In genomic region chr11:57425565-57426438, GRCh38 we compare ENCODE assay signal across 8 cellular contexts. TPM values are rescaled to one million over a fixed set of nuclear protein-coding genes. Genes with fewer than 3 reads are reported as not detected.
DNase-seq lines count a peak whose midpoint lies in the region; ATAC-seq and TF ChIP-seq lines count a peak whose summit lies in the region.

No MANE protein-coding gene starts in this region.

- peak overlapping the region; percentile 72 for H2AFZ ChIP-seq in GM23248

- ATAC-seq in GM21526 (IDR thresholded peaks at IDR 0.05; ENCODE audit: low FRiP score, unreplicated experiment): no peak
- ATAC-seq in HG03139 (IDR thresholded peaks at IDR 0.05; ENCODE audit: unreplicated experiment): no peak

- peak overlapping the region; percentile 99 for H3K27ac ChIP-seq in GM23248

- H3K9me3 ChIP-seq in GM23248 (ENCODE audit: low read depth): no peaks in the 10 kb centered on the region

- H4K20me1 ChIP-seq in GM23248 (ENCODE audit: insufficient read depth): no peaks in the 10 kb centered on the region

- no peaks in the 10 kb centered on the region for H3K9me2 ChIP-seq in GM23248 (ENCODE audit: insufficient read depth)

- H3K4me2 ChIP-seq in GM23248 (ENCODE audit: unreplicated experiment): peak overlapping the region; percentile 83

- no peak for TF ChIP-seq CTCF in foreskin fibroblast (IDR thresholded peaks at IDR 0.05; ENCODE audit: low read depth, low read length)

- peaks cover 42% of the 10 kb centered on the region for H3K4me1 ChIP-seq in GM23248 (ENCODE audit: insufficient read depth)

- H3K9ac ChIP-seq in GM23248: peak overlapping the region; percentile 86

- H3K27me3 ChIP-seq in GM23248 (replicated peaks; ENCODE audit: insufficient read depth): no peaks in the 10 kb centered on the region

- H3F3A ChIP-seq in GM23248 (ENCODE audit: insufficient read depth): peaks cover 35% of the 10 kb centered on the region

- DNase-seq in GM23248 (peak; percentile 79), foreskin fibroblast (peak in 1 of 2 donors; percentile 58), posterior vena cava (ENCODE audit: low spot score) (peak; percentile 93), SK-N-DZ (ENCODE audit: low spot score) (no peak)
- DNase-seq in activated CD8-positive, alpha-beta memory T cell treated with anti-CD3 and anti-CD28 coated beads, Interleukin-2, amount 50 U/mL, for 4 hours: peak; percentile 16
- no peak for DNase-seq in effector CD8-positive, alpha-beta T cell (lab: John Stamatoyannopoulos, UW)

- H3K36me3 ChIP-seq in GM23248 (ENCODE audit: low read depth): no peaks in the 10 kb centered on the region

- H3K79me2 ChIP-seq in GM23248 (ENCODE audit: insufficient read depth): 0 out of 2 replicates have a peak, but pooled peaks cover 3% of the 10 kb centered on the region

- H3K4me3 ChIP-seq in GM23248 (peak overlapping the region; percentile 70), foreskin fibroblast (ENCODE audit: low read depth in 1 of 2, low read length in 2 of 2) (peak overlapping the region; percentile 38 to 49)

- 12 to 20% methylated on average over 14 to 15 of the region's 15 CpGs for WGBS in GM23248 (ENCODE audit: low coverage in 1 of 2, low lambda C conversion rate in 2 of 2, missing lambda C conversion rate in 2 of 2), 2 experiments

- in situ Hi-C loops in GM23248 (cut with MboI): no loop called here

- intact Hi-C loops in posterior vena cava (cut with DNase I): no loop called here

RNA-seq across cellular contexts. Expression of gene SLC43A3, which starts 1.1 kb away (rescaled TPM):
- 23.2 and 57.7 TPM in 2 replicates for total RNA-seq in GM23248 (2014; rRNA removed; shearing (Covaris generic))
- 33.3 and 33.4 TPM in 2 replicates for polyA plus RNA-seq in GM23248 (2016; fragmentation: Nextera tagmentation; extraction: Ambion mirVana)
- total RNA-seq in posterior vena cava: 10 to 100 TPM; 72.6 to 84.7 TPM
- 42.0 and 59.4 TPM in 2 replicates for polyA plus RNA-seq in SK-N-DZ (2014; cell fraction: cytosol; rRNA removed)
- polyA plus RNA-seq in SK-N-DZ (2014; cell fraction: nucleus; rRNA removed): 44.2 and 63.5 TPM in 2 replicates

RNA-seq across cellular contexts. Expression of gene RTN4RL2, which starts 34.5 kb away (rescaled TPM):
- total RNA-seq in GM23248 (2014; rRNA removed; shearing (Covaris generic)): 0.32 TPM in 1 of 2 replicates, not detected in the other
- 0.80 and 1.1 TPM in 2 replicates for polyA plus RNA-seq in GM23248 (2016; fragmentation: Nextera tagmentation; extraction: Ambion mirVana)
- total RNA-seq in posterior vena cava: 1 to 10 TPM; 2.0 to 2.9 TPM
- polyA plus RNA-seq in SK-N-DZ (2014; cell fraction: cytosol; rRNA removed): 8.5 and 10.4 TPM in 2 replicates
- polyA plus RNA-seq in SK-N-DZ (2014; cell fraction: nucleus; rRNA removed): 1.5 and 3.7 TPM in 2 replicates

RNA-seq across cellular contexts. Expression of gene PRG2, which starts 35.4 kb away (rescaled TPM):
- total RNA-seq in GM23248 (2014; rRNA removed; shearing (Covaris generic)): 0.51 and 2.2 TPM in 2 replicates
- 2.6 and 2.8 TPM in 2 replicates for polyA plus RNA-seq in GM23248 (2016; fragmentation: Nextera tagmentation; extraction: Ambion mirVana)
- under 1 TPM; 0.52 to 0.88 TPM for total RNA-seq in posterior vena cava
- polyA plus RNA-seq in SK-N-DZ (2014; cell fraction: cytosol; rRNA removed): 1.4 and 1.9 TPM in 2 replicates
- 0.57 and 1.5 TPM in 2 replicates for polyA plus RNA-seq in SK-N-DZ (2014; cell fraction: nucleus; rRNA removed)

RNA-seq across cellular contexts. Expression of gene PRG3, which starts 44.9 kb away (rescaled TPM):
- total RNA-seq in GM23248 (2014; rRNA removed; shearing (Covaris generic)): not detected in 2 replicates
- polyA plus RNA-seq in GM23248 (2016; fragmentation: Nextera tagmentation; extraction: Ambion mirVana): not detected in 2 replicates
- total RNA-seq in posterior vena cava: not detected
- not detected in 2 replicates for polyA plus RNA-seq in SK-N-DZ (2014; cell fraction: cytosol; rRNA removed)
- polyA plus RNA-seq in SK-N-DZ (2014; cell fraction: nucleus; rRNA removed): 1.6 TPM in 1 of 2 replicates, not detected in the other

Comparison
In these comparisons a context has a peak if more than half of its experiments do, and no peak if none do; other contexts are left out.
1. DNase-seq: peak in GM23248 (single experiment), activated CD8-positive, alpha-beta memory T cell treated with anti-CD3 and anti-CD28 coated beads, Interleukin-2, amount 50 U/mL, for 4 hours (single experiment) and posterior vena cava (single experiment); none in SK-N-DZ (single experiment) and effector CD8-positive, alpha-beta T cell (single experiment).